ENCODE assay signal across 3 cellular contexts in genomic region chr4:26581341-26581740, GRCh38. TPM values are rescaled to one million over a fixed set of nuclear protein-coding genes. Genes with fewer than 3 reads are reported as not detected.
DNase-seq lines count a peak whose midpoint lies in the region; ATAC-seq, FAIRE-seq and TF ChIP-seq lines count a peak whose summit lies in the region.
"Not testable (repeated sequence)": the region's sequence is repeated elsewhere in the genome, so short reads cannot be mapped to it uniquely, and the experiment has no call there.

No MANE protein-coding gene starts in this region.

- not testable (repeated sequence) for DNase-seq in K562 (ENCODE audit: extremely low read depth in 1 of 4, low spot score in 3 of 4)

- peak overlapping the region; percentile 38 for H3K27ac Mint-ChIP-seq in activated naive CD4-positive, alpha-beta T cell treated with anti-CD3 and anti-CD28 coated beads, Interleukin-2, amount 50 U/mL, for 24 hours

- TF ChIP-seq RAD21 in K562 (CRISPR knock-in tag; conservative IDR thresholded peaks at IDR 0.05 in 1 of 2, IDR thresholded peaks at IDR 0.05 in 1 of 2), result not testable (repeated sequence)

- in situ Hi-C loops in K562 (cut with MboI), result not testable (repeated sequence)

- not testable (repeated sequence) for H3K36me3 ChIP-seq in HEK293 (ENCODE audit: control insufficient read depth in 2 of 2, insufficient read depth in 1 of 2, low read length in 2 of 2); K562 (ENCODE audit: control insufficient read depth, insufficient read depth, low read length)

- not testable (repeated sequence) for TF ChIP-seq CTCF in HEK293 (tag by site-specific recombination; IDR thresholded peaks at IDR 0.05); K562 (IDR thresholded peaks at IDR 0.05 in 2 of 3, conservative IDR thresholded peaks at IDR 0.05 in 1 of 3; ENCODE audit: insufficient read depth in 2 of 3, low read depth in 1 of 3, low read length in 3 of 3)

- intact Hi-C loops in K562 (cut with micrococcal nuclease), result loop anchor here (5.0 kb wide), 1 partner anchor 281 kb away; the partner anchor contains the start of gene STIM2

- not testable (repeated sequence) for BruUV-seq in K562 (replicated peaks; lab: Mats Ljungman, UMichigan)

- not testable (repeated sequence) for H2AFZ ChIP-seq in K562 (ENCODE audit: low read depth, low read length)

- not testable (repeated sequence) for H3K4me3 ChIP-seq in HEK293 (ENCODE audit: low read depth, low read length); K562

- CTCF ChIA-PET in HEK293 (lab: Yijun Ruan, JAX); K562 (lab: Yijun Ruan, JAX; ENCODE audit: low intra/inter-chr PET ratio): not testable (repeated sequence)

- H3K9me3 Mint-ChIP-seq in activated naive CD4-positive, alpha-beta T cell treated with anti-CD3 and anti-CD28 coated beads, Interleukin-2, amount 50 U/mL, for 24 hours, result not testable (repeated sequence)

- POLR2A ChIA-PET in HEK293 (lab: Yijun Ruan, JAX); K562 (lab: Yijun Ruan, JAX): not testable (repeated sequence)

- ATAC-seq in K562, result not testable (repeated sequence)

- H3K4me1 ChIP-seq in HEK293 (ENCODE audit: control insufficient read depth, insufficient read depth, low read length); K562 (replicated peaks in 1 of 2; ENCODE audit: control insufficient read depth in 2 of 2, insufficient read depth in 2 of 2, low read length in 2 of 2): not testable (repeated sequence)

- not testable (repeated sequence) for H3K4me3 Mint-ChIP-seq in activated naive CD4-positive, alpha-beta T cell treated with anti-CD3 and anti-CD28 coated beads, Interleukin-2, amount 50 U/mL, for 24 hours

- not testable (repeated sequence) for FAIRE-seq in K562 (lab: Jason Lieb, UNC)

- TF ChIP-seq POLR2A in K562 (conservative IDR thresholded peaks at IDR 0.05), result not testable (repeated sequence)

- not testable (repeated sequence) for H3K27me3 ChIP-seq in K562 (ENCODE audit: control insufficient read depth in 2 of 2, insufficient read depth in 2 of 2, low read length in 2 of 2)

- not testable (repeated sequence) for H3K27ac ChIP-seq in HEK293 (ENCODE audit: extremely low read depth, low read depth, low read length); K562 (ENCODE audit: extremely low read depth, low read depth, low read length)

- H4K20me1 ChIP-seq in K562 (replicated peaks; ENCODE audit: control insufficient read depth, insufficient read depth, low read length), result not testable (repeated sequence)

- H3K36me3 Mint-ChIP-seq in activated naive CD4-positive, alpha-beta T cell treated with anti-CD3 and anti-CD28 coated beads, Interleukin-2, amount 50 U/mL, for 24 hours, result not testable (repeated sequence)

- H3K79me2 ChIP-seq in K562 (ENCODE audit: control insufficient read depth, insufficient read depth, low read length), result peaks cover 10% of the 10 kb centered on the region; the same call in 2 of the 3 replicates

- TF ChIP-seq EP300 in K562 (IDR thresholded peaks at IDR 0.05; ENCODE audit: low read length), result not testable (repeated sequence)

- 27% methylated on average over 4 of the region's 4 CpGs for WGBS in K562 (ENCODE audit: insufficient coverage, low coverage, missing lambda C conversion rate)

- H3K9me1 ChIP-seq in K562 (ENCODE audit: control insufficient read depth, insufficient read depth, low read length), result not testable (repeated sequence)

- H3K9me3 ChIP-seq in HEK293 (ENCODE audit: control insufficient read depth, insufficient read depth, low read depth, low read length); K562 (replicated peaks; ENCODE audit: control insufficient read depth, insufficient read depth, low read depth, low read length): not testable (repeated sequence)

- not testable (repeated sequence) for H3K9ac ChIP-seq in K562 (ENCODE audit: insufficient read depth in 1 of 2, low read depth in 2 of 2, low read length in 2 of 2)

- H3K4me1 Mint-ChIP-seq in activated naive CD4-positive, alpha-beta T cell treated with anti-CD3 and anti-CD28 coated beads, Interleukin-2, amount 50 U/mL, for 24 hours, result peaks cover 34% of the 10 kb centered on the region

- not testable (repeated sequence) for H3K4me2 ChIP-seq in K562 (ENCODE audit: insufficient read depth, low read length)

- H3K27me3 Mint-ChIP-seq in activated naive CD4-positive, alpha-beta T cell treated with anti-CD3 and anti-CD28 coated beads, Interleukin-2, amount 50 U/mL, for 24 hours, result not testable (repeated sequence)

TF ChIP-seq in HEK293, 187 proteins besides CTCF, POLR2A, EP300 and RAD21:
- peak; percentile 73 for TF ChIP-seq ZNF146 (tag by site-specific recombination; IDR thresholded peaks at IDR 0.05)

TF ChIP-seq in K562, 482 proteins besides CTCF, POLR2A, EP300 and RAD21:
- TF ChIP-seq ZNF146 (CRISPR knock-in tag; IDR thresholded peaks at IDR 0.05; ENCODE audit: unreplicated experiment), result peak; percentile 63

RNA-seq across cellular contexts. Expression of gene TBC1D19, which starts 2.5 kb away (rescaled TPM):
- total RNA-seq in K562 (2011; cell fraction: chromatin; rRNA removed; ENCODE audit: low replicate concordance), result 8.4 and 24.8 TPM in 2 replicates
- total RNA-seq in K562 (2011; cell fraction: nucleolus; rRNA removed), result 4.7 and 5.9 TPM in 2 replicates
- total RNA-seq in K562 (2011; cell fraction: nucleoplasm; rRNA removed), result 6.4 and 7.8 TPM in 2 replicates
- total RNA-seq in K562 (2014; rRNA removed), result 2.9 and 3.6 TPM in 2 replicates
- 4.9 and 6.2 TPM in 2 replicates for total RNA-seq in K562 (2014; rRNA removed; fragmentation: Illumina TruSeq; extraction: Trizol)
- 4.9 and 5.6 TPM in 2 replicates for total RNA-seq in K562 (2015; rRNA removed; fragmentation: Illumina TruSeq; extraction: Trizol)
- 3.2 and 3.5 TPM in 2 replicates for total RNA-seq in K562 (2021)
- polyA plus RNA-seq in K562 (2011; rRNA removed), result 3.7 and 4.7 TPM in 2 replicates
- 1.1 and 2.6 TPM in 2 replicates for polyA plus RNA-seq in K562 (2011; cell fraction: cytosol; rRNA removed)
- polyA plus RNA-seq in K562 (2011; cell fraction: nucleus; rRNA removed), result 2.6 and 4.7 TPM in 2 replicates
- 1.8 and 3.9 TPM in 2 replicates for polyA plus RNA-seq in K562 (2012)
- polyA plus RNA-seq in K562 (2014; fragmentation: Illumina TruSeq; extraction: Trizol), result 3.1 and 3.7 TPM in 2 replicates
- polyA plus RNA-seq in K562 (2014; fragmentation: Nextera tagmentation; extraction: Ambion mirVana), result 1 to 10 TPM in 1 of 2 experiments, under 1 TPM in 1; 0.73 to 1.1 TPM
- 2.8 and 4.7 TPM in 2 replicates for polyA plus RNA-seq in K562 (2014; rRNA removed)
- polyA minus RNA-seq in K562 (2011; rRNA and poly(A)+ RNA removed), result 6.9 and 8.8 TPM in 2 replicates
- 2.2 and 3.5 TPM in 2 replicates for polyA minus RNA-seq in K562 (2011; cell fraction: cytosol; rRNA and poly(A)+ RNA removed)
- polyA minus RNA-seq in K562 (2011; cell fraction: nucleus; rRNA and poly(A)+ RNA removed), result 8.5 and 17.3 TPM in 2 replicates
